Comparison of ENCODE assay signal across 11 cellular contexts in the genomic region with DNA sequence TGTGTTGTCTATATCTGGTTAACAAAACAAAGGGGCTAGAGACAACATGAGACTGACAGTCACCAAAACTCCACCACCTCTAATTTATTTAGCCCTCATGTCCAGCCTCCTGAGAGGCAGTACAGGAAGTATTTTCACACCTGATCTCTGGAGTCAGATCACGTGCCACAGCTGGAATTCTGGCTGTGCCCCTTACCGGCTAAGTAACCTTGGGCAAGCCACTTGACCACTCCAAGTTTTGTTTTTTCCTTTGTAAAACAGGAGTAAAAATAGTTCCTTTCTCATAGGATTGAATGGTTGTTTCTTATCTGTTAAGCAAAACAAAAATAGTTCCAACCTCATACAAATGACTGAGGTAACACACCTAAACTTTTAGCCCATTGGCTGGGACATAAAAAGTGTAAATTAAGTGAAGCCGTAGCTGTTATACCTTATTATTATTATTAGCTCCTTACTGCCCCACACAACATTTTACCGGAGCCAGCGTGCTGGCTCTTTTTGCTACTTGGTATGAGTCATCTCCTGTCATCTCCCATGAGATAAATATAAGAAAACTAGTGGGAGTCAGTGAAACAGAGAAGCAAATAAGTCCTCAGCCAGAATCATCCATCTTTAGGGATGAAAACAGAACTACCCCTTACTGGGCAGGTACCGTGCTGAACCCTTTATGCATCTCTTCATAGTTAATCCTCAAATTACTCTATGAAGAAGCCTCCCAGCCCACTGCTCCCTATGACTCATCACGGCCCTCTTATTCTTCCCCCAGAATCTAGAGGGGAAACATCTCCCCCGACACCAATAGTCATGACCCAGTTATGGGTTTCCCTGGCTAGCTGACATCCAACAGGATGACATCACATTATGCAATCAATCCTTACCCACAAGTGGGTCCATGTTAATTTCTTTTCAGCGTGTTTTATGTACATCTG. TPM values are rescaled to one million over a fixed set of nuclear protein-coding genes. Genes with fewer than 3 reads are reported as not detected.
DNase-seq lines count a peak whose midpoint lies in the region; ATAC-seq and TF ChIP-seq lines count a peak whose summit lies in the region.
"Had no signal": no experiment of that assay in that cellular context is flagged by ENCODE, and none has a peak within 500 bp of the region (broad histone marks: within the 10 kb centered on the region; RNA-seq: fewer than 3 reads in every experiment).

No MANE protein-coding gene starts in this region.

- H3K9me3 ChIP-seq in left ventricle myocardium inferior (replicated peaks) (no peaks in the 10 kb centered on the region), thoracic aorta (no peaks in the 10 kb centered on the region), spleen (no peaks in the 10 kb centered on the region)

- TF ChIP-seq CTCF in HFFc6 (IDR thresholded peaks at IDR 0.05) (no peak), astrocyte of the spinal cord (IDR thresholded peaks at IDR 0.05; ENCODE audit: low read depth, low read length) (no peak), left ventricle myocardium inferior (IDR thresholded peaks at IDR 0.05; ENCODE audit: borderline replicate concordance) (no peak), thoracic aorta (IDR thresholded peaks at IDR 0.05) (no peak), GM20000 (IDR thresholded peaks at IDR 0.05; ENCODE audit: extremely low read depth, missing control alignments) (no peak), spleen (IDR thresholded peaks at IDR 0.05 in 8 of 11, conservative IDR thresholded peaks at IDR 0.05 in 3 of 11) (no peak)

- no peaks in the 10 kb centered on the region for H3K36me3 Mint-ChIP-seq in HFFc6 (ENCODE audit: low read depth)
- H3K36me3 Mint-ChIP-seq: neural progenitor cell had no signal

- no peaks in the 10 kb centered on the region for H3K27me3 ChIP-seq in left ventricle myocardium inferior (ENCODE audit: low read depth)
- H3K27me3 ChIP-seq in thoracic aorta (replicated peaks; ENCODE audit: insufficient read depth), result no peaks in the 10 kb centered on the region
- H3K27me3 ChIP-seq in spleen (replicated peaks in 1 of 7), result peaks cover 0 to 12% (median 0%) of the 10 kb centered on the region in 7 donors
- H3K27me3 ChIP-seq: neural progenitor cell had no signal

- peaks cover 56% of the 10 kb centered on the region for H3K4me1 Mint-ChIP-seq in HFFc6 (ENCODE audit: low read depth)
- H3K4me1 Mint-ChIP-seq: neural progenitor cell had no signal

- H3K36me3 ChIP-seq in left ventricle myocardium inferior (no peaks in the 10 kb centered on the region), thoracic aorta (no peaks in the 10 kb centered on the region), spleen (no peaks in the 10 kb centered on the region)
- H3K36me3 ChIP-seq: neural progenitor cell had no signal

- peaks cover 3% of the 10 kb centered on the region for H3K27me3 Mint-ChIP-seq in HFFc6 (ENCODE audit: insufficient read depth)

- TF ChIP-seq POLR2A in spleen (IDR thresholded peaks at IDR 0.05), result no peak

- 54 to 75% (median 65%) methylated on average over 9 of the region's 9 CpGs for WGBS in spleen, 5 donors

- H3K4me1 ChIP-seq in left ventricle myocardium inferior, result peaks cover 65% of the 10 kb centered on the region
- H3K4me1 ChIP-seq in thoracic aorta (ENCODE audit: control insufficient read depth in 1 of 2, low read depth in 2 of 2), result peaks cover 44 to 66% of the 10 kb centered on the region in 2 donors
- peaks cover 0 to 31% (median 0%) of the 10 kb centered on the region in 6 donors for H3K4me1 ChIP-seq in spleen
- H3K4me1 ChIP-seq: neural progenitor cell had no signal

- DNase-seq in HFFc6 (peak; percentile 72), astrocyte of the spinal cord (ENCODE audit: low read depth, low spot score) (peak; percentile 81), left ventricle myocardium inferior (no peak), thoracic aorta (ENCODE audit: low spot score) (no peak), GM20000 (ENCODE audit: low spot score) (no peak), GF-D8 (lab: John Stamatoyannopoulos, UW) (no peak), spleen (no peak)
- DNase-seq: foreskin melanocyte, NCI-H510A had no signal

- H3K4me3 Mint-ChIP-seq in HFFc6, result peak overlapping the region; percentile 73
- H3K4me3 Mint-ChIP-seq: neural progenitor cell had no signal

- ATAC-seq in thoracic aorta (ENCODE audit: insufficient number of reproducible peaks, low FRiP score, low read depth) (no peak), GM18511 (IDR thresholded peaks at IDR 0.05; ENCODE audit: unreplicated experiment) (no peak)

- intact Hi-C loops in left ventricle myocardium inferior (cut with micrococcal nuclease), result no loop called here
- intact Hi-C loops in spleen (cut with DNase I; ENCODE audit: low total_unique reads), result no loop called here

- in situ Hi-C loops in astrocyte of the spinal cord (cut with HindIII; ENCODE audit: low sequenced_read_pairs), result no loop called here

- H3K9me3 Mint-ChIP-seq in HFFc6, result no peaks in the 10 kb centered on the region
- H3K9me3 Mint-ChIP-seq: neural progenitor cell had no signal

- H3K27ac Mint-ChIP-seq in HFFc6, result peak overlapping the region; percentile 94
- H3K27ac Mint-ChIP-seq: neural progenitor cell had no signal

- peak overlapping the region; percentile 91 for H3K27ac ChIP-seq in left ventricle myocardium inferior (replicated peaks)
- H3K27ac ChIP-seq in thoracic aorta, result peak overlapping the region; percentile 93 to 97
- peak overlapping the region in 2 of 8 donors; percentile 9 to 62 for H3K27ac ChIP-seq in spleen
- H3K27ac ChIP-seq: neural progenitor cell had no signal

- H3K4me3 ChIP-seq in astrocyte of the spinal cord (ENCODE audit: low read depth, low read length), result no peak overlapping the region
- H3K4me3 ChIP-seq in left ventricle myocardium inferior, result no peak overlapping the region
- H3K4me3 ChIP-seq in thoracic aorta, result peak overlapping the region; percentile 2
- H3K4me3 ChIP-seq in spleen, result no peak overlapping the region
- H3K4me3 ChIP-seq: neural progenitor cell had no signal

RNA-seq across cellular contexts. Expression of gene PPP1R3C, which starts 44.9 kb away (rescaled TPM):
- 10 to 100 TPM; 33.7 to 66.0 (median 39.9) TPM for total RNA-seq in HFFc6 (2021; fragmentation: NEBNext Ultra II Directional; extraction: Animal tissue kit (Norgen Biotek cat#: 25700))
- total RNA-seq in left ventricle myocardium inferior (236 TPM), thoracic aorta (100 to 1,000 TPM in 1 of 2 donors, 10 to 100 TPM in 1; 89.1 to 241 TPM), spleen (1 to 10 TPM; 3.5 to 8.8 (median 4.9) TPM)
- 1 to 10 TPM in 2 of 3 donors, under 1 TPM in 1; 0.99 to 1.6 (median 1.4) TPM for polyA plus RNA-seq in spleen

Comparison
In these comparisons a context has a peak if more than half of its experiments do, and no peak if none do; other contexts are left out.
1. DNase-seq: peak in HFFc6 (single experiment) and astrocyte of the spinal cord (single experiment); none in left ventricle myocardium inferior (single experiment), thoracic aorta (single experiment), GM20000 (single experiment), GF-D8 (single experiment) and spleen (single experiment).